27 cellular contexts compared by ENCODE assay signal in genomic region chr4:65724973-65725372, GRCh38. TPM values are rescaled to one million over a fixed set of nuclear protein-coding genes. Genes with fewer than 3 reads are reported as not detected.
"Had no signal": no experiment of that assay in that cellular context is flagged by ENCODE, and none has a peak within 500 bp of the region (broad histone marks: within the 10 kb centered on the region; RNA-seq: fewer than 3 reads in every experiment).

No MANE protein-coding gene starts in this region.

- H3K27me3 ChIP-seq: brain microvascular endothelial cell, esophagus squamous epithelium had no signal

- DNase-seq: activated CD4-positive, alpha-beta memory T cell treated with anti-CD3 and anti-CD28 coated beads for 36 hours; activated CD4-positive, alpha-beta T cell treated with anti-CD3 and anti-CD28 coated beads for 36 hours; activated CD4-positive, alpha-beta T cell treated with anti-CD3 and anti-CD28 coated beads, Interleukin-2, amount 10 ng/mL, durations not matched to agents 24 days and 14 days; activated CD4-positive, CD25-positive, alpha-beta regulatory T cell; activated CD4-positive, CD25-positive, alpha-beta regulatory T cell treated with anti-CD3 and anti-CD28 coated beads, Interleukin-2, amount 50 U/mL, for 72 hours; activated CD8-positive, alpha-beta memory T cell treated with anti-CD3 and anti-CD28 coated beads, Interleukin-2, amount 10 ng/mL, durations not matched to agents 7 days and 5 days; activated CD8-positive, alpha-beta memory T cell treated with anti-CD3 and anti-CD28 coated beads, Interleukin-2, amount 50 U/mL, for 4 hours; activated CD8-positive, alpha-beta T cell treated with anti-CD3 and anti-CD28 coated beads, Interleukin-2, amount 10 ng/mL, durations not matched to agents 7 days and 5 days; activated effector memory CD4-positive, alpha-beta T cell treated with anti-CD3 and anti-CD28 coated beads, Interleukin-2, amount 50 U/mL, for 16 hours; activated naive CD4-positive, alpha-beta T cell treated with anti-CD3 and anti-CD28 coated beads for 36 hours; activated naive CD8-positive, alpha-beta T cell treated with anti-CD3 and anti-CD28 coated beads for 36 hours; activated T-cell treated with anti-CD3 and anti-CD28 coated beads, Interleukin-2, amount 50 U/mL, for 1 hour; activated T-cell treated with anti-CD3 and anti-CD28 coated beads, Interleukin-2, amount 50 U/mL, for 48 hours; brain microvascular endothelial cell; cortex of kidney; dermis blood vessel endothelial cell; effector CD4-positive, alpha-beta T cell; effector memory CD8-positive, alpha-beta T cell; esophagus squamous epithelium; head of caudate nucleus; T-helper 1 cell; T-helper 17 cell; T1000 had no signal

- H3K36me3 ChIP-seq: brain microvascular endothelial cell, esophagus squamous epithelium had no signal

- H3K9me3 ChIP-seq: esophagus squamous epithelium had no signal

- H3K27ac ChIP-seq: brain microvascular endothelial cell, epithelial cell of prostate, esophagus squamous epithelium had no signal

- H3K4me3 ChIP-seq: esophagus squamous epithelium had no signal

- H3K4me1 ChIP-seq: esophagus squamous epithelium had no signal

RNA-seq across cellular contexts. Expression of gene EPHA5, which starts 54.7 kb away (rescaled TPM):
- total RNA-seq: activated CD4-positive, alpha-beta memory T cell treated with anti-CD3 and anti-CD28 coated beads for 36 hours; activated CD4-positive, alpha-beta T cell treated with anti-CD3 and anti-CD28 coated beads for 36 hours; activated CD4-positive, alpha-beta T cell treated with anti-CD3 and anti-CD28 coated beads, Interleukin-2, amount 10 ng/mL, durations not matched to agents 24 days and 14 days; activated CD8-positive, alpha-beta memory T cell treated with anti-CD3 and anti-CD28 coated beads for 36 hours; activated CD8-positive, alpha-beta memory T cell treated with anti-CD3 and anti-CD28 coated beads, Interleukin-2, amount 10 ng/mL, durations not matched to agents 7 days and 5 days; activated CD8-positive, alpha-beta T cell treated with anti-CD3 and anti-CD28 coated beads, Interleukin-2, amount 10 ng/mL, durations not matched to agents 7 days and 5 days; activated naive CD4-positive, alpha-beta T cell treated with anti-CD3 and anti-CD28 coated beads for 36 hours; activated naive CD8-positive, alpha-beta T cell treated with anti-CD3 and anti-CD28 coated beads for 36 hours; activated T-helper 1 cell treated with anti-CD3 and anti-CD28 coated beads, Interleukin-12 subunit alpha, Interleukin-12 subunit beta, Interleukin-2, Interleukin-4 antibody, amounts not matched to agents 30 ng/mL and 10 ng/mL and 1 ng/mL, durations not matched to agents 14 hours and 24 hours and 36 hours; activated T-helper 2 cell treated with anti-CD3 and anti-CD28 coated beads, Interferon-gamma antibody, Interleukin-2, Interleukin-4, amounts not matched to agents 10 μg/mL and 5 μg/mL and 100 μg/mL, durations not matched to agents 14 hours and 24 hours and 36 hours; dermis blood vessel endothelial cell; T-helper 17 cell had no signal
